Comparison of ENCODE assay signal across 14 cellular contexts in the genomic region with DNA sequence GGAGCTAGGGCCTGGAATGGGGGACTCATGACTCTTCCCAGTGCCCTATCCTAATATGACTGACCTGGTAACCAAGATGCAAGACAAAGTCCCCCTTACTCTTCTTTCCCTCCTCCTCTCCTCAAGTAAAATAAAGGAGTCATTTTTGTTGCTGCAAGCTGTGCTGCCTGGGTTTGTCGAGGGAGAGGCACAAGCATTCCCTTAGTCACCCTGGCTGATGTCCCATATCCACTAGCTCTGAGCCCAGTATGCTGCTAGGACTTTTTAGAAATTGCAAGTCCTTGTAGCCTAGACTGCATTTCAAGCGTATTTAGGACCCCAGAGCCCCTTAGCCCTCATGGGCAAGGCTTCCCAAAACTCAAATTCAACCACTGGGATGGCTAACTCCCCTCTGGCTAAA.
"Had no signal": no experiment of that assay in that cellular context is flagged by ENCODE, and none has a peak within 500 bp of the region (broad histone marks: within the 10 kb centered on the region; RNA-seq: fewer than 3 reads in every experiment).

No MANE protein-coding gene starts in this region.

- H3K9me3 ChIP-seq: vagina had no signal

- H3K27ac Mint-ChIP-seq: activated naive CD8-positive, alpha-beta T cell treated with anti-CD3 and anti-CD28 coated beads, Interleukin-2, amount 10 ng/mL, durations not matched to agents 7 days and 5 days; activated T-helper 1 cell treated with anti-CD3 and anti-CD28 coated beads, Interleukin-12 subunit alpha, Interleukin-12 subunit beta, Interleukin-2, Interleukin-4 antibody, amounts not matched to agents 30 ng/mL and 10 ng/mL and 1 ng/mL, durations not matched to agents 14 hours and 24 hours and 36 hours; natural killer cell treated with Interleukin-12 subunit alpha and Interleukin-12 subunit beta and Interleukin-15 and Interleukin-18, amount 100 ng/mL, for 72 hours; stimulated activated naive B cell treated with anti-CD40 and anti-IgM and Interleukin-4, amounts not matched to agents 10 μg/mL and 1 μg/mL and 100 μg/mL, for 72 hours had no signal

- H3K36me3 Mint-ChIP-seq: activated naive CD8-positive, alpha-beta T cell treated with anti-CD3 and anti-CD28 coated beads, Interleukin-2, amount 10 ng/mL, durations not matched to agents 7 days and 5 days had no signal

- H3K27me3 Mint-ChIP-seq: activated naive CD8-positive, alpha-beta T cell treated with anti-CD3 and anti-CD28 coated beads, Interleukin-2, amount 10 ng/mL, durations not matched to agents 7 days and 5 days; natural killer cell treated with Interleukin-12 subunit alpha and Interleukin-12 subunit beta and Interleukin-15 and Interleukin-18, amount 100 ng/mL, for 72 hours had no signal

- H3K27me3 ChIP-seq: cardiac muscle cell, right atrium auricular region, tibial nerve, vagina had no signal

- H3K4me1 ChIP-seq: right atrium auricular region, vagina had no signal

- H3K4me3 Mint-ChIP-seq: activated naive CD8-positive, alpha-beta T cell treated with anti-CD3 and anti-CD28 coated beads, Interleukin-2, amount 10 ng/mL, durations not matched to agents 7 days and 5 days; activated T-helper 1 cell treated with anti-CD3 and anti-CD28 coated beads, Interleukin-12 subunit alpha, Interleukin-12 subunit beta, Interleukin-2, Interleukin-4 antibody, amounts not matched to agents 30 ng/mL and 10 ng/mL and 1 ng/mL, durations not matched to agents 14 hours and 24 hours and 36 hours; natural killer cell treated with Interleukin-12 subunit alpha and Interleukin-12 subunit beta and Interleukin-15 and Interleukin-18, amount 100 ng/mL, for 72 hours; stimulated activated naive B cell treated with anti-CD40 and anti-IgM and Interleukin-4, amounts not matched to agents 10 μg/mL and 1 μg/mL and 100 μg/mL, for 72 hours had no signal

- ATAC-seq: left ventricle myocardium superior; natural killer cell treated with Interleukin-12 subunit alpha and Interleukin-12 subunit beta and Interleukin-15 and Interleukin-18, amount 100 ng/mL, for 72 hours; stimulated activated naive B cell treated with anti-CD40 and anti-IgM and Interleukin-4, amounts not matched to agents 10 μg/mL and 1 μg/mL and 100 μg/mL, for 72 hours had no signal

- H3K4me1 Mint-ChIP-seq: activated naive CD8-positive, alpha-beta T cell treated with anti-CD3 and anti-CD28 coated beads, Interleukin-2, amount 10 ng/mL, durations not matched to agents 7 days and 5 days had no signal

- H3K36me3 ChIP-seq: cardiac muscle cell, right atrium auricular region, tibial nerve, vagina had no signal

- H3K4me3 ChIP-seq: cardiac muscle cell, right atrium auricular region, tibial nerve, vagina had no signal

- DNase-seq: activated CD4-positive, CD25-positive, alpha-beta regulatory T cell treated with anti-CD3 and anti-CD28 coated beads, Interleukin-2, amount 50 U/mL, for 72 hours; activated naive CD8-positive, alpha-beta T cell treated with anti-CD3 and anti-CD28 coated beads, Interleukin-2, amount 10 ng/mL, durations not matched to agents 7 days and 5 days; erythroblast; hypothalamus; left ventricle myocardium superior; nucleus accumbens; stimulated activated CD4-positive, alpha-beta T cell treated with anti-CD3 and anti-CD28 coated beads, Interleukin-2, amount 100 ng/mL, for 48 hours; stimulated activated naive B cell treated with anti-CD40 and anti-IgM and Interleukin-4, amounts not matched to agents 10 μg/mL and 1 μg/mL and 100 μg/mL, for 72 hours had no signal

- H3K27ac ChIP-seq: cardiac muscle cell, right atrium auricular region, tibial nerve, vagina had no signal
